In genomic region chr15:65856821-65857455, GRCh38 we compare ENCODE assay signal across 8 cellular contexts. TPM values are rescaled to one million over a fixed set of nuclear protein-coding genes. Genes with fewer than 3 reads are reported as not detected.
DNase-seq lines count a peak whose midpoint lies in the region; ATAC-seq and TF ChIP-seq lines count a peak whose summit lies in the region.

No MANE protein-coding gene starts in this region.

- DNase-seq in H9 = peak; percentile 72
- DNase-seq in SK-MEL-5 (ENCODE audit: low read depth, low spot score) = peak; percentile 76
- peak; percentile 91 for DNase-seq in activated naive CD4-positive, alpha-beta T cell treated with anti-CD3 and anti-CD28 coated beads for 36 hours
- DNase-seq in left ventricle myocardium inferior = peak; percentile 47
- peak; percentile 73 for DNase-seq in stimulated activated CD4-positive, alpha-beta T cell treated with anti-CD3 and anti-CD28 coated beads, Interleukin-12 subunit alpha, Interleukin-12 subunit beta, amount 100 ng/mL, for 4 hours

- H3K18ac ChIP-seq in H9 (ENCODE audit: insufficient read length, low read depth, low read length) = no peak overlapping the region

- no peak overlapping the region for H3K23ac ChIP-seq in H9 (ENCODE audit: insufficient read length, low read depth, low read length)

- H3K9ac ChIP-seq in H9 (ENCODE audit: extremely low read depth, insufficient read length, low read length) = no peak overlapping the region

- no peaks in the 10 kb centered on the region for H3K79me1 ChIP-seq in H9 (ENCODE audit: insufficient read depth, low read depth, low read length, poor library complexity, severe bottlenecking)

- H3K4me2 ChIP-seq in H9 (ENCODE audit: insufficient read depth, insufficient read length, low read length) = no peak overlapping the region

- no peak overlapping the region for H3K56ac ChIP-seq in H9 (ENCODE audit: insufficient read length, low read depth, low read length)

- H3K27me3 Mint-ChIP-seq in H9 (ENCODE audit: low read depth) = no peaks in the 10 kb centered on the region
- H3K27me3 Mint-ChIP-seq in activated naive CD4-positive, alpha-beta T cell treated with anti-CD3 and anti-CD28 coated beads for 36 hours (ENCODE audit: low read depth) = no peaks in the 10 kb centered on the region

- intact Hi-C loops in activated naive CD4-positive, alpha-beta T cell treated with anti-CD3 and anti-CD28 coated beads for 36 hours (cut with micrococcal nuclease) = loop anchor here (1.0 kb wide), 2 partner anchors 24 to 219 kb away; no protein-coding TSS in a partner anchor
- intact Hi-C loops in left ventricle myocardium inferior (cut with micrococcal nuclease) = no loop called here

- H2AK5ac ChIP-seq in H9 (ENCODE audit: insufficient read length, low read length) = no peak overlapping the region

- CTCF ChIA-PET in activated naive CD4-positive, alpha-beta T cell treated with anti-CD3 and anti-CD28 coated beads for 36 hours (lab: Charles Lee) = interaction anchor here (0.6 to 5.4 kb wide), 34 partner anchors 11 to 544 kb away, joined by 3 to 36 read pairs (median 4); no protein-coding TSS in a partner anchor

- no peaks in the 10 kb centered on the region for H3K9me3 Mint-ChIP-seq in H9
- no peaks in the 10 kb centered on the region for H3K9me3 Mint-ChIP-seq in activated naive CD4-positive, alpha-beta T cell treated with anti-CD3 and anti-CD28 coated beads for 36 hours

- no peak overlapping the region for H4K5ac ChIP-seq in H9 (ENCODE audit: insufficient read length, low read depth, low read length)

- H3T11ph ChIP-seq in H9 (ENCODE audit: low read length) = no peak overlapping the region

- H2BK5ac ChIP-seq in H9 (ENCODE audit: insufficient read length, low read length) = no peak overlapping the region

- TF ChIP-seq CTCF in C4-2B (conservative IDR thresholded peaks at IDR 0.05) (peak; percentile 95), H9 (conservative IDR thresholded peaks at IDR 0.05) (peak; percentile 97), left ventricle myocardium inferior (IDR thresholded peaks at IDR 0.05; ENCODE audit: borderline replicate concordance) (peak; percentile 88)

- H3K9me3 ChIP-seq in H9 (ENCODE audit: control insufficient read depth, low read depth, low read length) (no peaks in the 10 kb centered on the region), left ventricle myocardium inferior (replicated peaks) (no peaks in the 10 kb centered on the region)

- no peak overlapping the region for H3K4me3 Mint-ChIP-seq in H9
- no peak overlapping the region for H3K4me3 Mint-ChIP-seq in activated naive CD4-positive, alpha-beta T cell treated with anti-CD3 and anti-CD28 coated beads for 36 hours

- no peak overlapping the region for H3K4ac ChIP-seq in H9 (ENCODE audit: low read depth, low read length)

- H3K27ac Mint-ChIP-seq in H9 = no peak overlapping the region
- no peak overlapping the region for H3K27ac Mint-ChIP-seq in activated naive CD4-positive, alpha-beta T cell treated with anti-CD3 and anti-CD28 coated beads for 36 hours

- no peak overlapping the region for H3K14ac ChIP-seq in H9 (ENCODE audit: insufficient read depth, low read length)

- H2BK120ac ChIP-seq in H9 (ENCODE audit: low read depth, low read length, poor library complexity, severe bottlenecking) = no peak overlapping the region

- no peak overlapping the region for H2BK15ac ChIP-seq in H9 (ENCODE audit: low read depth, low read length)

- peaks cover 10 to 13% of the 10 kb centered on the region in 2 experiments for H3K4me1 Mint-ChIP-seq in H9
- H3K4me1 Mint-ChIP-seq in activated naive CD4-positive, alpha-beta T cell treated with anti-CD3 and anti-CD28 coated beads for 36 hours (ENCODE audit: low read depth) = peaks cover 11% of the 10 kb centered on the region

- H4K91ac ChIP-seq in H9 (ENCODE audit: insufficient read length, low read depth, low read length) = no peak overlapping the region

- H3K36me3 Mint-ChIP-seq in H9 (ENCODE audit: insufficient read depth in 1 of 3, low read depth in 3 of 3) = no peaks in the 10 kb centered on the region
- no peaks in the 10 kb centered on the region for H3K36me3 Mint-ChIP-seq in activated naive CD4-positive, alpha-beta T cell treated with anti-CD3 and anti-CD28 coated beads for 36 hours (ENCODE audit: low read depth)

- H3K27me3 ChIP-seq in H9 (ENCODE audit: insufficient read depth, low read length) (no peaks in the 10 kb centered on the region), left ventricle myocardium inferior (ENCODE audit: low read depth) (no peaks in the 10 kb centered on the region)

- no peaks in the 10 kb centered on the region for H3K36me3 ChIP-seq in left ventricle myocardium inferior

- H3K4me1 ChIP-seq in H9 (ENCODE audit: insufficient read depth, low read length) (no peaks in the 10 kb centered on the region; the same call in 1 of the 2 replicates), left ventricle myocardium inferior (no peaks in the 10 kb centered on the region)

- ATAC-seq in HG03139 (IDR thresholded peaks at IDR 0.05; ENCODE audit: unreplicated experiment) (no peak), HG02610 (IDR thresholded peaks at IDR 0.05; ENCODE audit: unreplicated experiment) (no peak)

- H2BK20ac ChIP-seq in H9 (ENCODE audit: low read depth, low read length, poor library complexity, severe bottlenecking) = no peak overlapping the region

- no peaks in the 10 kb centered on the region for H3K79me2 ChIP-seq in H9 (ENCODE audit: insufficient read depth, low read length)

- no CpG with 5 or more reads among the region's 12 CpGs for WGBS in H9 (ENCODE audit: extremely low coverage, insufficient read length, low lambda C conversion rate)

- no peak overlapping the region for H2BK12ac ChIP-seq in H9 (ENCODE audit: insufficient read length, low read depth, low read length)

- H3K23me2 ChIP-seq in H9 (ENCODE audit: insufficient read length, low read depth, low read length, poor library complexity, severe bottlenecking) = no peaks in the 10 kb centered on the region

- in situ Hi-C loops in SK-MEL-5 (cut with HindIII; ENCODE audit: low pct_unique_long_range_greater_than_20kb, low sequenced_read_pairs) = loop anchor here (25.0 kb wide), 1 partner anchor 145 kb away; no protein-coding TSS in a partner anchor

- no peaks in the 10 kb centered on the region for H4K20me1 ChIP-seq in H9 (ENCODE audit: control insufficient read depth, insufficient read depth, insufficient read length)

- no peak overlapping the region for H2AFZ ChIP-seq in H9 (ENCODE audit: low read length)

- H3K4me3 ChIP-seq in left ventricle myocardium inferior = no peak overlapping the region

- no peak overlapping the region for H3K27ac ChIP-seq in C4-2B
- H3K27ac ChIP-seq in H9 (ENCODE audit: insufficient read length, low read depth, low read length) = no peak overlapping the region
- no peak overlapping the region for H3K27ac ChIP-seq in left ventricle myocardium inferior (replicated peaks)

- no peak overlapping the region for H4K8ac ChIP-seq in H9 (replicated peaks; ENCODE audit: insufficient read length, low read depth, low read length)

RNA-seq across cellular contexts. Expression of gene RAB11A, which starts 12.4 kb away (rescaled TPM):
- 217 and 224 TPM in 2 replicates for total RNA-seq in H9 (2021)
- total RNA-seq in SK-MEL-5 (2014; rRNA removed; shearing (Covaris generic)) = 283 TPM in 2 replicates
- polyA plus RNA-seq in SK-MEL-5 (2015; cell fraction: cytosol; rRNA removed) = 262 and 312 TPM in 2 replicates
- 42.8 and 62.8 TPM in 2 replicates for polyA plus RNA-seq in SK-MEL-5 (2015; cell fraction: nucleus; rRNA removed)
- 100 to 1,000 TPM; 151 to 157 TPM for total RNA-seq in activated naive CD4-positive, alpha-beta T cell treated with anti-CD3 and anti-CD28 coated beads for 36 hours
- total RNA-seq in left ventricle myocardium inferior = 146 TPM
